12 cellular contexts compared by ENCODE assay signal in the genomic region with DNA sequence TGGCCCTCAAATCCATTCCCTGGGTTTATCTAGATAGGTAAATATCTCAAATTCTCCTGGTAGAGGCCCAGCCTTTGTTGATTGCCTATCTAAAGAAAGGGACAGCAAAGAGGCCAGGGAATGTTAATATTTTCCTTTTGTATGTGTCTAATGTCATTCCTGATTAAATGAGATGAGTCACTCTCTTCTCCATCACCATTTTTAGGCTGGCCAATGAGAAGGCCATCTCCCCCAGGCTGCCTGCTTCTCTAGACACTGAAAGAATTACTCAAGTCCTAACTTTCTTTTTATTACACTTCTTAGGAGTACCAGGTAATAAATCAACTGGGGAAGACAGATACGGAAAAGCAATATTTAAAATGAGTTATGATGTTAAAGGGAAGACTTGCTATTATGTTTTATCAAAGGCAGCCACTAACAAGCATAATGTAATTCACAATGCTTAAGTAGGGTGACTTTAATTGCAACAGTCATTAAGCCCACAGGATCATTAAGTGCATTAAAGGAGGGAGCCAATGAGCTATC.
"Had no signal": no experiment of that assay in that cellular context is flagged by ENCODE, and none has a peak within 500 bp of the region (broad histone marks: within the 10 kb centered on the region; RNA-seq: fewer than 3 reads in every experiment).

No MANE protein-coding gene starts in this region.

- H3K4me3 Mint-ChIP-seq: activated naive CD4-positive, alpha-beta T cell treated with anti-CD3 and anti-CD28 coated beads, Interleukin-2, amount 10 ng/mL, durations not matched to agents 7 days and 5 days; activated T-helper 17 cell treated with anti-CD3 and anti-CD28 coated beads, Interleukin-2, amount 50 U/mL, for 72 hours; natural killer cell treated with Interleukin-12 subunit alpha and Interleukin-12 subunit beta and Interleukin-15 and Interleukin-18, amount 100 ng/mL, for 72 hours had no signal

- H3K27me3 Mint-ChIP-seq: activated T-helper 17 cell treated with anti-CD3 and anti-CD28 coated beads, Interleukin-2, amount 50 U/mL, for 72 hours had no signal

- H3K36me3 Mint-ChIP-seq: activated naive CD4-positive, alpha-beta T cell treated with anti-CD3 and anti-CD28 coated beads, Interleukin-2, amount 10 ng/mL, durations not matched to agents 7 days and 5 days; natural killer cell treated with Interleukin-12 subunit alpha and Interleukin-12 subunit beta and Interleukin-15 and Interleukin-18, amount 100 ng/mL, for 72 hours had no signal

- DNase-seq: activated CD4-positive, alpha-beta T cell treated with anti-CD3 and anti-CD28 coated beads for 1 hour; activated CD4-positive, alpha-beta T cell treated with anti-CD3 and anti-CD28 coated beads, Interleukin-2, amount 50 U/mL, for 4 hours; activated naive CD4-positive, alpha-beta T cell treated with anti-CD3 and anti-CD28 coated beads, Interleukin-2, amount 10 ng/mL, durations not matched to agents 7 days and 5 days; hippocampal formation; left ventricle myocardium inferior; nucleus accumbens; spleen; stomach; testis; upper lobe of left lung had no signal

- H3K27ac Mint-ChIP-seq: activated naive CD4-positive, alpha-beta T cell treated with anti-CD3 and anti-CD28 coated beads, Interleukin-2, amount 10 ng/mL, durations not matched to agents 7 days and 5 days; activated T-helper 17 cell treated with anti-CD3 and anti-CD28 coated beads, Interleukin-2, amount 50 U/mL, for 72 hours; natural killer cell treated with Interleukin-12 subunit alpha and Interleukin-12 subunit beta and Interleukin-15 and Interleukin-18, amount 100 ng/mL, for 72 hours had no signal

- H3K9me3 Mint-ChIP-seq: activated naive CD4-positive, alpha-beta T cell treated with anti-CD3 and anti-CD28 coated beads, Interleukin-2, amount 10 ng/mL, durations not matched to agents 7 days and 5 days; activated T-helper 17 cell treated with anti-CD3 and anti-CD28 coated beads, Interleukin-2, amount 50 U/mL, for 72 hours; natural killer cell treated with Interleukin-12 subunit alpha and Interleukin-12 subunit beta and Interleukin-15 and Interleukin-18, amount 100 ng/mL, for 72 hours had no signal

- H3K4me1 Mint-ChIP-seq: activated naive CD4-positive, alpha-beta T cell treated with anti-CD3 and anti-CD28 coated beads, Interleukin-2, amount 10 ng/mL, durations not matched to agents 7 days and 5 days; activated T-helper 17 cell treated with anti-CD3 and anti-CD28 coated beads, Interleukin-2, amount 50 U/mL, for 72 hours had no signal
